ENCODE assay signal across 8 cellular contexts in the genomic region with DNA sequence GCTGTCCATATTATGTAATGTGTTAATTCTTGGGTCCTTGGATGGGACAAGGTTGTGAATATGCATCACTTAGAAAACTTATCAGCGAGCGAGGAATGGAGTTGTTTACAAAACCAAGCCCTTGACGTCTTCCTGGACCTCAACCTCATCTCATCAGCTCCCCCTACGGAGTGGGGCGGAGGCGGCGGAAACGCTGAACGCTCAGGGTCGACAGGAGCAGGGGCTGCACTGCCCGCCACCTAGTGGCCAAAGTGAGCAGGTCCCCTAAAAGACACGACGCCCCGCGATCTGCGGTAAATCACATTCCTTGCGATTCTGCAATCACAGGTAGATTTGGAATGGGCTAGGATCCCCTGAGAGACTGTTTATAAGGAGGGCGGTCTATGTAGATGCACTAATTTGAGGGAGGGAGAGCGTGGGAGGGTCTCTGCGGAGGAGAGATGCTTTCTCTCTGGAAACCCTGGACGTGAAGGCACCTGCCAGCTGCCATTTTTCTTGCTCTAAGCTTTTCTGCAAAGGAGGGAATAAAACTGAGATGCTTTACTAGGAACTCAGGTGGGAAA. TPM values are rescaled to one million over a fixed set of nuclear protein-coding genes. Genes with fewer than 3 reads are reported as not detected.
DNase-seq lines count a peak whose midpoint lies in the region; ATAC-seq and TF ChIP-seq lines count a peak whose summit lies in the region.

No MANE protein-coding gene starts in this region.

- H3K4me3 ChIP-seq in duodenal mucosa (ENCODE audit: low read depth in 1 of 2, low read length in 2 of 2) = peak overlapping the region; percentile 59 to 65

- peak; percentile 67 for ATAC-seq in HG03571 (IDR thresholded peaks at IDR 0.05; ENCODE audit: unreplicated experiment)

- H3K36me3 ChIP-seq in duodenal mucosa (ENCODE audit: control insufficient read depth in 1 of 2, insufficient read depth in 2 of 2, low read length in 2 of 2) = no peaks in the 10 kb centered on the region

- no peak overlapping the region for H3K27ac Mint-ChIP-seq in mesothelial cell of epicardium

- no peaks in the 10 kb centered on the region for H3K36me3 Mint-ChIP-seq in mesothelial cell of epicardium

- H3K9me3 Mint-ChIP-seq in mesothelial cell of epicardium = no peaks in the 10 kb centered on the region

- H3K9me3 ChIP-seq in duodenal mucosa (ENCODE audit: control insufficient read depth in 1 of 2, low read length in 2 of 2) = no peaks in the 10 kb centered on the region

- peak; percentile 98 for TF ChIP-seq CTCF in mesothelial cell of epicardium (IDR thresholded peaks at IDR 0.05; ENCODE audit: unreplicated experiment)

- peak overlapping the region; percentile 20 for H3K4me3 Mint-ChIP-seq in mesothelial cell of epicardium

- H3K4me1 Mint-ChIP-seq in mesothelial cell of epicardium = peaks cover 5% of the 10 kb centered on the region

- H3K27ac ChIP-seq in duodenal mucosa (ENCODE audit: low read depth, low read length) = no peak overlapping the region

- peaks cover 20 to 23% of the 10 kb centered on the region in 2 donors for H3K4me1 ChIP-seq in duodenal mucosa (ENCODE audit: control insufficient read depth in 1 of 2, insufficient read depth in 2 of 2, low read length in 2 of 2)

- H3K27me3 Mint-ChIP-seq in mesothelial cell of epicardium (ENCODE audit: low read depth) = peaks cover 4% of the 10 kb centered on the region

- peak; percentile 92 for DNase-seq in SIG-M5 treated with dmso at 0.1 percent for 504 hours (lab: John Stamatoyannopoulos, UW; ENCODE audit: unreplicated experiment)
- no peak for DNase-seq in SIG-M5 (lab: John Stamatoyannopoulos, UW)
- peak; percentile 94 for DNase-seq in NCI-H82 (lab: John Stamatoyannopoulos, UW)
- DNase-seq in activated CD4-positive, alpha-beta T cell treated with anti-CD3 and anti-CD28 coated beads, Interleukin-2, amount 50 U/mL, for 24 hours (ENCODE audit: low read depth in 1 of 2, low spot score in 1 of 2) = peak; percentile 59 to 81
- DNase-seq in mesothelial cell of epicardium (ENCODE audit: low spot score in 2 of 2, unreplicated experiment in 2 of 2) = peak; percentile 49 to 75
- peak; percentile 74 to 84 for DNase-seq in stimulated activated CD8-positive, alpha-beta memory T cell treated with anti-CD3 and anti-CD28 coated beads, Interleukin-15, amount 100 ng/mL, for 4 hours (ENCODE audit: low read depth in 2 of 2)

- peak overlapping the region in 1 of 2 donors; percentile 45 for H3K9ac ChIP-seq in duodenal mucosa (ENCODE audit: low read depth in 1 of 2, low read length in 2 of 2)

- no peaks in the 10 kb centered on the region for H3K27me3 ChIP-seq in duodenal mucosa (ENCODE audit: control insufficient read depth in 1 of 2, insufficient read depth in 2 of 2, low read length in 2 of 2)

RNA-seq across cellular contexts. Expression of a gene that starts 5.4 kb away (rescaled TPM):
- 0.22 TPM in 1 of 3 replicates, not detected in the others for total RNA-seq in mesothelial cell of epicardium

RNA-seq across cellular contexts. Expression of a gene that starts 27.7 kb away (rescaled TPM):
- 1.9 to 2.0 TPM (median 2.0 TPM) in 3 replicates for total RNA-seq in mesothelial cell of epicardium

RNA-seq across cellular contexts. Expression of a gene that starts 53.1 kb away (rescaled TPM):
- 0.14 to 0.60 TPM (median 0.51 TPM) in 3 replicates for total RNA-seq in mesothelial cell of epicardium
